1 cellular context compared by ENCODE assay signal in genomic region chr6:135346747-135347146, GRCh38.
TF ChIP-seq lines count a peak whose summit lies in the region.

No MANE protein-coding gene starts in this region.

TF ChIP-seq in SK-N-SH, 30 proteins besides CTCF, POLR2A, EP300 and RAD21 (continued from another document):
- TF ChIP-seq MAX (IDR thresholded peaks at IDR 0.05; ENCODE audit: low read depth): peak; percentile 38
- peak; percentile 74 for TF ChIP-seq ZBTB33 (IDR thresholded peaks at IDR 0.05; ENCODE audit: borderline replicate concordance, low read depth)
- peak; percentile 89 for TF ChIP-seq RXRA (IDR thresholded peaks at IDR 0.05; ENCODE audit: borderline replicate concordance, low read depth)
- peak; percentile 97 for TF ChIP-seq TCF12 (IDR thresholded peaks at IDR 0.05)
- TF ChIP-seq NRF1 (IDR thresholded peaks at IDR 0.05; ENCODE audit: low read depth, low read length): no peak
- no peak for TF ChIP-seq FOXJ3 (CRISPR knock-in tag; IDR thresholded peaks at IDR 0.05)
- TF ChIP-seq, protein P1, sequence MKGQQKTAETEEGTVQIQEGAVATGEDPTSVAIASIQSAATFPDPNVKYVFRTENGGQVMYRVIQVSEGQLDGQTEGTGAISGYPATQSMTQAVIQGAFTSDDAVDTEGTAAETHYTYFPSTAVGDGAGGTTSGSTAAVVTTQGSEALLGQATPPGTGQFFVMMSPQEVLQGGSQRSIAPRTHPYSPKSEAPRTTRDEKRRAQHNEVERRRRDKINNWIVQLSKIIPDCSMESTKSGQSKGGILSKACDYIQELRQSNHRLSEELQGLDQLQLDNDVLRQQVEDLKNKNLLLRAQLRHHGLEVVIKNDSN (IDR thresholded peaks at IDR 0.05; ENCODE audit: borderline replicate concordance, low read depth): no peak
- TF ChIP-seq MEF2A (IDR thresholded peaks at IDR 0.05; ENCODE audit: borderline replicate concordance, low read depth): peak; percentile 38; the same call in 1 of the 2 replicates
- no peak for TF ChIP-seq CHD2 (IDR thresholded peaks at IDR 0.05; ENCODE audit: low read length, partially characterized antibody)
- TF ChIP-seq TAF1 (IDR thresholded peaks at IDR 0.05; ENCODE audit: borderline replicate concordance, low read depth, low read length): no peak
- TF ChIP-seq POLR2AphosphoS5 (IDR thresholded peaks at IDR 0.05; ENCODE audit: low read depth, low read length): no peak; the same call in 1 of the 2 replicates
- 0 out of 2 replicates have a peak, but pooled peaks have one; percentile 15 for TF ChIP-seq SIN3A (IDR thresholded peaks at IDR 0.05; ENCODE audit: borderline replicate concordance, low read depth, low read length)
- no peak for TF ChIP-seq GABPA (IDR thresholded peaks at IDR 0.05; ENCODE audit: low read depth)
- TF ChIP-seq, protein P2, sequence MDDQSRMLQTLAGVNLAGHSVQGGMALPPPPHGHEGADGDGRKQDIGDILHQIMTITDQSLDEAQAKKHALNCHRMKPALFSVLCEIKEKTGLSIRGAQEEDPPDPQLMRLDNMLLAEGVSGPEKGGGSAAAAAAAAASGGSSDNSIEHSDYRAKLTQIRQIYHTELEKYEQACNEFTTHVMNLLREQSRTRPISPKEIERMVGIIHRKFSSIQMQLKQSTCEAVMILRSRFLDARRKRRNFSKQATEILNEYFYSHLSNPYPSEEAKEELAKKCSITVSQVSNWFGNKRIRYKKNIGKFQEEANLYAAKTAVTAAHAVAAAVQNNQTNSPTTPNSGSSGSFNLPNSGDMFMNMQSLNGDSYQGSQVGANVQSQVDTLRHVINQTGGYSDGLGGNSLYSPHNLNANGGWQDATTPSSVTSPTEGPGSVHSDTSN (IDR thresholded peaks at IDR 0.05): peak; percentile 84
